In the genomic region with DNA sequence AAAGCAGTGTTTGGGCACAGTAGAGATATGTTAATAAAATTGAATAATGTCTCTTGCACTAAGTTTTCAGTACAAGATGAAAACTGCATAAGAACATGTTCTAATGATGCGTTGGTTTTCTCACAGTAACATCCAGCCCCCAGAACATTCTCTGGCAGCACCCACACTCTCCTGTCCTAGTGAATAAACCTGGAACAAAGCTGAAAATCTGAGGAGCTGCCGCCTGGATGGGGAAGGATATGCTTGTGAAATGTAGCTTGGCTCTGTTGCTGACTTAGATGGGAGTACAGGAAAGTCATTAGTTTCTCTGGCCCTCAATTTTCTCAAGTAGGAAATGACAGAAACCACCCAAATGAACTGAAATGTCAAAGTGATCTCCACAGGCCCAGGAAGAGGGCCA, we compare ENCODE assay signal across 22 cellular contexts.
"Had no signal": no experiment of that assay in that cellular context is flagged by ENCODE, and none has a peak within 500 bp of the region (broad histone marks: within the 10 kb centered on the region; RNA-seq: fewer than 3 reads in every experiment).

No MANE protein-coding gene starts in this region.

- DNase-seq: activated B cell treated with CpG ODN at 0.5 μM for 24 hours; activated CD4-positive, alpha-beta T cell treated with anti-CD3 and anti-CD28 coated beads for 1 hour; activated CD4-positive, alpha-beta T cell treated with anti-CD3 and anti-CD28 coated beads, Interleukin-2, amount 10 ng/mL, durations not matched to agents 24 days and 14 days; activated CD4-positive, alpha-beta T cell treated with anti-CD3 and anti-CD28 coated beads, Interleukin-2, amount 50 U/mL, for 48 hours; activated CD8-positive, alpha-beta memory T cell treated with anti-CD3 and anti-CD28 coated beads, Interleukin-2, amount 10 ng/mL, durations not matched to agents 7 days and 5 days; activated effector memory CD4-positive, alpha-beta T cell treated with Interleukin-2 at 50 U/mL for 16 hours; activated naive CD4-positive, alpha-beta T cell treated with Interleukin-2 at 50 U/mL for 16 hours; activated naive CD8-positive, alpha-beta T cell treated with anti-CD3 and anti-CD28 coated beads, Interleukin-2, amount 50 U/mL, for 24 hours; activated T-cell treated with anti-CD3 and anti-CD28 coated beads, Interleukin-2, amount 50 U/mL, for 24 hours; amniotic stem cell; brain microvascular endothelial cell; Karpas-422; MM.1S; NCI-H1105; NCI-H1436; NCI-H1694 treated with DMSO at 0.1 percent for 48 hours; NCI-H2029 treated with DMSO at 0.1 percent for 48 hours; NCI-H510A treated with DMSO at 0.1 percent for 48 hours; NCI-H69; SIG-M5; T-helper 17 cell; T-helper 9 cell had no signal
